Comparison of ENCODE assay signal across 36 cellular contexts in the genomic region with DNA sequence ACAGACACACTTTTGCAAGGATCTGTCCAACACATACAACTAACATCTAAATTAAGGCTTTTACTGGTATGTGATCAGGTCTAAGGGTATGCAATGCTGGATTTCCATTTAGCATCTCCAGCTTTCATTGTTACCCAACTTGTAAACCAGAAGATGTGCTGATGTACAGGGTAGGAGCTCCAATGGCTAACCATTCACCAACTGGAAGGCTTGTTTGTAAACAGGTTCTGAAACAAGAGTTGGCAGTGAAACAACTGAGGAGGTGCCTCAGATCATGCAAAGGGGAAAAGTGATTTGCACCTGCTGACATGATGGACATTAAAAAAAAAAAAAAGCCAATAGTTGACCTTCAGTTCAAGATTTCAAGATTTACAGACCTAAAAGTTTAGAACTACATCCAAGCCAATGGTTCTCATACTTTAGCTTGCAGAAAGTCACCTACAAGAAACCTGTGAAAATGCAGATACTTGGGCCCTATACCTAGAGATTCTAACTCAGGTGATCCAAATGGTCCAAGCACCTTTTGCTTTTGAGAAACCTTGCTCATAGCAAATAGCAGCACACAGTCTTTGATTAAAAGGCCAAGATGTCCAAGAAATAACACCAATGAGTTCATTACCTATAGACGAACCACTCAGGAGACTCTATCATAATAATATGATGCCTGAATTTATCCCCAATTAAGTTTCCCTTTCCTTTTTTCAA.
"Had no signal": no experiment of that assay in that cellular context is flagged by ENCODE, and none has a peak within 500 bp of the region (broad histone marks: within the 10 kb centered on the region; RNA-seq: fewer than 3 reads in every experiment).

No MANE protein-coding gene starts in this region.

- H3K27ac Mint-ChIP-seq: activated B cell treated with CpG ODN at 0.5 μM for 24 hours; activated CD4-positive, alpha-beta memory T cell treated with anti-CD3 and anti-CD28 coated beads for 36 hours; activated CD8-positive, alpha-beta T cell treated with anti-CD3 and anti-CD28 coated beads for 36 hours; activated naive CD4-positive, alpha-beta T cell treated with anti-CD3 and anti-CD28 coated beads for 36 hours; activated naive CD8-positive, alpha-beta T cell treated with anti-CD3 and anti-CD28 coated beads for 36 hours; activated T-cell treated with anti-CD3 and anti-CD28 coated beads, Interleukin-2, amount 50 U/mL, for 72 hours; activated T-helper 1 cell treated with anti-CD3 and anti-CD28 coated beads, Interleukin-12 subunit alpha, Interleukin-12 subunit beta, Interleukin-2, Interleukin-4 antibody, amounts not matched to agents 30 ng/mL and 10 ng/mL and 1 ng/mL, durations not matched to agents 14 hours and 24 hours and 36 hours; activated T-helper 17 cell treated with anti-CD3 and anti-CD28 coated beads, Interleukin-2, amount 50 U/mL, for 72 hours; T-helper 1 cell treated with Interleukin-12 subunit alpha and Interleukin-12 subunit beta and Interleukin-4 antibody, amounts not matched to agents 30 μg/mL and 1 μg/mL, for 36 hours; T-helper 2 cell treated with Interferon-gamma antibody and Interleukin-4, amounts not matched to agents 5 μg/mL and 100 μg/mL, for 36 hours had no signal

- H3K27ac ChIP-seq: adrenal gland, body of pancreas, brain microvascular endothelial cell, breast epithelium, VCaP had no signal

- H3K36me3 ChIP-seq: breast epithelium had no signal

- FAIRE-seq: astrocyte, colon, TTC549 had no signal

- H3K4me3 ChIP-seq: adrenal gland, body of pancreas, breast epithelium had no signal

- DNase-seq: activated B cell treated with CpG ODN at 0.5 μM for 24 hours; activated CD4-positive, alpha-beta memory T cell treated with anti-CD3 and anti-CD28 coated beads for 36 hours; activated CD4-positive, alpha-beta T cell treated with anti-CD3 and anti-CD28 coated beads for 48 hours; activated CD4-positive, alpha-beta T cell treated with anti-CD3 and anti-CD28 coated beads, Interleukin-2, amount 50 U/mL, for 1 hour; activated CD4-positive, alpha-beta T cell treated with anti-CD3 and anti-CD28 coated beads, Interleukin-2, amount 50 U/mL, for 4 hours; activated CD4-positive, CD25-positive, alpha-beta regulatory T cell treated with anti-CD3 and anti-CD28 coated beads, Interleukin-2, amount 50 U/mL, for 72 hours; activated CD8-positive, alpha-beta memory T cell treated with anti-CD3 and anti-CD28 coated beads, Interleukin-2, amount 50 U/mL, for 4 hours; activated CD8-positive, alpha-beta T cell treated with anti-CD3 and anti-CD28 coated beads for 36 hours; activated effector memory CD4-positive, alpha-beta T cell treated with anti-CD3 and anti-CD28 coated beads, Interleukin-2, amount 50 U/mL, for 16 hours; activated gamma-delta T cell treated with Interleukin-2 at 50 U/mL for 16 hours; activated naive CD4-positive, alpha-beta T cell; activated naive CD4-positive, alpha-beta T cell treated with anti-CD3 and anti-CD28 coated beads for 36 hours; activated naive CD4-positive, alpha-beta T cell treated with anti-CD3 and anti-CD28 coated beads, Interleukin-2, amount 50 U/mL, for 16 hours; activated naive CD8-positive, alpha-beta T cell treated with anti-CD3 and anti-CD28 coated beads for 36 hours; activated T-cell treated with anti-CD3 and anti-CD28 coated beads for 4 hours; activated T-cell treated with anti-CD3 and anti-CD28 coated beads, Interleukin-2, amount 50 U/mL, for 1 hour; activated T-cell treated with anti-CD3 and anti-CD28 coated beads, Interleukin-2, amount 50 U/mL, for 4 hours; activated T-cell treated with anti-CD3 and anti-CD28 coated beads, Interleukin-2, amount 50 U/mL, for 72 hours; adrenal gland; amniotic stem cell; aorta; body of pancreas; brain microvascular endothelial cell; central memory CD4-positive, alpha-beta T cell; T-helper 2 cell; T-helper 9 cell had no signal

- H3K27me3 ChIP-seq: adrenal gland, body of pancreas, brain microvascular endothelial cell, breast epithelium had no signal

- H3K27me3 Mint-ChIP-seq: activated B cell treated with CpG ODN at 0.5 μM for 24 hours; activated CD4-positive, alpha-beta memory T cell treated with anti-CD3 and anti-CD28 coated beads for 36 hours; activated CD8-positive, alpha-beta T cell treated with anti-CD3 and anti-CD28 coated beads for 36 hours; activated naive CD8-positive, alpha-beta T cell treated with anti-CD3 and anti-CD28 coated beads for 36 hours; activated T-helper 17 cell treated with anti-CD3 and anti-CD28 coated beads, Interleukin-2, amount 50 U/mL, for 72 hours had no signal

- H3K9me3 Mint-ChIP-seq: activated B cell treated with CpG ODN at 0.5 μM for 24 hours; activated CD4-positive, alpha-beta memory T cell treated with anti-CD3 and anti-CD28 coated beads for 36 hours; activated CD8-positive, alpha-beta T cell treated with anti-CD3 and anti-CD28 coated beads for 36 hours; activated naive CD4-positive, alpha-beta T cell treated with anti-CD3 and anti-CD28 coated beads for 36 hours; activated naive CD4-positive, alpha-beta T cell treated with anti-CD3 and anti-CD28 coated beads, Interleukin-2, amount 50 U/mL, for 72 hours; activated naive CD8-positive, alpha-beta T cell treated with anti-CD3 and anti-CD28 coated beads for 36 hours; activated T-cell treated with anti-CD3 and anti-CD28 coated beads, Interleukin-2, amount 50 U/mL, for 4 hours; activated T-cell treated with anti-CD3 and anti-CD28 coated beads, Interleukin-2, amount 50 U/mL, for 72 hours; activated T-helper 1 cell treated with anti-CD3 and anti-CD28 coated beads, Interleukin-12 subunit alpha, Interleukin-12 subunit beta, Interleukin-2, Interleukin-4 antibody, amounts not matched to agents 30 ng/mL and 10 ng/mL and 1 ng/mL, durations not matched to agents 14 hours and 24 hours and 36 hours; activated T-helper 17 cell treated with anti-CD3 and anti-CD28 coated beads, Interleukin-2, amount 50 U/mL, for 72 hours; T-helper 1 cell treated with Interleukin-12 subunit alpha and Interleukin-12 subunit beta and Interleukin-4 antibody, amounts not matched to agents 30 μg/mL and 1 μg/mL, for 36 hours; T-helper 2 cell treated with Interferon-gamma antibody and Interleukin-4, amounts not matched to agents 5 μg/mL and 100 μg/mL, for 36 hours had no signal

- H3K9me3 ChIP-seq: adrenal gland, body of pancreas, breast epithelium had no signal

- ATAC-seq: activated CD8-positive, alpha-beta T cell treated with anti-CD3 and anti-CD28 coated beads for 36 hours; activated naive CD4-positive, alpha-beta T cell treated with anti-CD3 and anti-CD28 coated beads, Interleukin-2, amount 50 U/mL, for 72 hours; activated T-cell treated with anti-CD3 and anti-CD28 coated beads, Interleukin-2, amount 50 U/mL, for 4 hours; activated T-cell treated with anti-CD3 and anti-CD28 coated beads, Interleukin-2, amount 50 U/mL, for 72 hours; activated T-helper 17 cell treated with anti-CD3 and anti-CD28 coated beads, Interleukin-2, amount 50 U/mL, for 72 hours; body of pancreas had no signal

- H3K4me1 ChIP-seq: adrenal gland, breast epithelium had no signal

- H3K4me3 Mint-ChIP-seq: activated B cell treated with CpG ODN at 0.5 μM for 24 hours; activated CD4-positive, alpha-beta memory T cell treated with anti-CD3 and anti-CD28 coated beads for 36 hours; activated CD8-positive, alpha-beta T cell treated with anti-CD3 and anti-CD28 coated beads for 36 hours; activated naive CD4-positive, alpha-beta T cell treated with anti-CD3 and anti-CD28 coated beads for 36 hours; activated naive CD8-positive, alpha-beta T cell treated with anti-CD3 and anti-CD28 coated beads for 36 hours; activated T-cell treated with anti-CD3 and anti-CD28 coated beads, Interleukin-2, amount 50 U/mL, for 4 hours; activated T-cell treated with anti-CD3 and anti-CD28 coated beads, Interleukin-2, amount 50 U/mL, for 72 hours; activated T-helper 1 cell treated with anti-CD3 and anti-CD28 coated beads, Interleukin-12 subunit alpha, Interleukin-12 subunit beta, Interleukin-2, Interleukin-4 antibody, amounts not matched to agents 30 ng/mL and 10 ng/mL and 1 ng/mL, durations not matched to agents 14 hours and 24 hours and 36 hours; activated T-helper 17 cell treated with anti-CD3 and anti-CD28 coated beads, Interleukin-2, amount 50 U/mL, for 72 hours; T-helper 1 cell treated with Interleukin-12 subunit alpha and Interleukin-12 subunit beta and Interleukin-4 antibody, amounts not matched to agents 30 μg/mL and 1 μg/mL, for 36 hours; T-helper 2 cell treated with Interferon-gamma antibody and Interleukin-4, amounts not matched to agents 5 μg/mL and 100 μg/mL, for 36 hours had no signal
